Comparison of ENCODE assay signal across 43 cellular contexts in genomic region chr11:5639953-5640352, GRCh38. TPM values are rescaled to one million over a fixed set of nuclear protein-coding genes. Genes with fewer than 3 reads are reported as not detected.
"Had no signal": no experiment of that assay in that cellular context is flagged by ENCODE, and none has a peak within 500 bp of the region (broad histone marks: within the 10 kb centered on the region; RNA-seq: fewer than 3 reads in every experiment).

No MANE protein-coding gene starts in this region.

- DNase-seq: activated effector memory CD4-positive, alpha-beta T cell treated with anti-CD3 and anti-CD28 coated beads, Interleukin-2, amount 50 U/mL, for 16 hours; activated effector memory CD4-positive, alpha-beta T cell treated with Interleukin-2 at 50 U/mL for 16 hours; activated gamma-delta T cell; activated gamma-delta T cell treated with Interleukin-2 at 50 U/mL for 16 hours; activated naive CD4-positive, alpha-beta T cell; activated naive CD4-positive, alpha-beta T cell treated with anti-CD3 and anti-CD28 coated beads for 36 hours; activated naive CD4-positive, alpha-beta T cell treated with anti-CD3 and anti-CD28 coated beads, Interleukin-2, amount 10 ng/mL, durations not matched to agents 7 days and 5 days; activated naive CD4-positive, alpha-beta T cell treated with anti-CD3 and anti-CD28 coated beads, Interleukin-2, amount 50 U/mL, for 16 hours; activated naive CD4-positive, alpha-beta T cell treated with Interleukin-2 at 50 U/mL for 16 hours; activated naive CD8-positive, alpha-beta T cell treated with anti-CD3 and anti-CD28 coated beads for 36 hours; activated naive CD8-positive, alpha-beta T cell treated with anti-CD3 and anti-CD28 coated beads, Interleukin-2, amount 10 ng/mL, durations not matched to agents 7 days and 5 days; activated naive CD8-positive, alpha-beta T cell treated with anti-CD3 and anti-CD28 coated beads, Interleukin-2, amount 50 U/mL, for 24 hours; activated T-cell treated with anti-CD3 and anti-CD28 coated beads, Interleukin-2, amount 50 U/mL, for 1 hour; activated T-cell treated with anti-CD3 and anti-CD28 coated beads, Interleukin-2, amount 50 U/mL, for 24 hours; activated T-cell treated with anti-CD3 and anti-CD28 coated beads, Interleukin-2, amount 50 U/mL, for 4 hours; activated T-cell treated with anti-CD3 and anti-CD28 coated beads, Interleukin-2, amount 50 U/mL, for 48 hours; activated T-cell treated with anti-CD3 and anti-CD28 coated beads, Interleukin-2, amount 50 U/mL, for 72 hours; adrenal gland; amniotic stem cell; amygdala; anterior cingulate cortex; aorta; body of pancreas; brain microvascular endothelial cell; caudate nucleus; central memory CD4-positive, alpha-beta T cell; cerebellar nuclear complex had no signal

- FAIRE-seq: astrocyte had no signal

- H3K4me3 Mint-ChIP-seq: activated naive CD4-positive, alpha-beta T cell treated with anti-CD3 and anti-CD28 coated beads for 36 hours; activated naive CD4-positive, alpha-beta T cell treated with anti-CD3 and anti-CD28 coated beads, Interleukin-2, amount 10 ng/mL, durations not matched to agents 7 days and 5 days; activated naive CD4-positive, alpha-beta T cell treated with anti-CD3 and anti-CD28 coated beads, Interleukin-2, amount 50 U/mL, for 24 hours; activated naive CD8-positive, alpha-beta T cell; activated naive CD8-positive, alpha-beta T cell treated with anti-CD3 and anti-CD28 coated beads for 36 hours; activated naive CD8-positive, alpha-beta T cell treated with anti-CD3 and anti-CD28 coated beads, Interleukin-2, amount 10 ng/mL, durations not matched to agents 7 days and 5 days; activated naive CD8-positive, alpha-beta T cell treated with anti-CD3 and anti-CD28 coated beads, Interleukin-2, amount 50 U/mL, for 24 hours; activated T-cell treated with anti-CD3 and anti-CD28 coated beads, Interleukin-2, amount 50 U/mL, for 24 hours; activated T-cell treated with anti-CD3 and anti-CD28 coated beads, Interleukin-2, amount 50 U/mL, for 4 hours; activated T-cell treated with anti-CD3 and anti-CD28 coated beads, Interleukin-2, amount 50 U/mL, for 72 hours; activated T-helper 1 cell treated with anti-CD3 and anti-CD28 coated beads, Interleukin-12 subunit alpha, Interleukin-12 subunit beta, Interleukin-2, Interleukin-4 antibody, amounts not matched to agents 30 ng/mL and 10 ng/mL and 1 ng/mL, durations not matched to agents 14 hours and 24 hours and 36 hours; activated T-helper 17 cell treated with anti-CD3 and anti-CD28 coated beads, Interleukin-2, amount 50 U/mL, for 72 hours; brain; central memory CD8-positive, alpha-beta T cell had no signal

- H3K9me3 ChIP-seq: adrenal gland, ascending aorta, body of pancreas, breast epithelium had no signal

- H3K27ac ChIP-seq: adrenal gland, ascending aorta, body of pancreas, brain microvascular endothelial cell, breast epithelium, cardiac muscle cell had no signal

- ATAC-seq: activated naive CD4-positive, alpha-beta T cell treated with anti-CD3 and anti-CD28 coated beads, Interleukin-2, amount 50 U/mL, for 72 hours; activated naive CD8-positive, alpha-beta T cell treated with anti-CD3 and anti-CD28 coated beads, Interleukin-2, amount 50 U/mL, for 24 hours; activated T-cell treated with anti-CD3 and anti-CD28 coated beads, Interleukin-2, amount 50 U/mL, for 4 hours; activated T-cell treated with anti-CD3 and anti-CD28 coated beads, Interleukin-2, amount 50 U/mL, for 72 hours; activated T-helper 17 cell treated with anti-CD3 and anti-CD28 coated beads, Interleukin-2, amount 50 U/mL, for 72 hours; body of pancreas had no signal

- H3K9me3 Mint-ChIP-seq: activated naive CD4-positive, alpha-beta T cell treated with anti-CD3 and anti-CD28 coated beads for 36 hours; activated naive CD4-positive, alpha-beta T cell treated with anti-CD3 and anti-CD28 coated beads, Interleukin-2, amount 10 ng/mL, durations not matched to agents 7 days and 5 days; activated naive CD4-positive, alpha-beta T cell treated with anti-CD3 and anti-CD28 coated beads, Interleukin-2, amount 50 U/mL, for 24 hours; activated naive CD4-positive, alpha-beta T cell treated with anti-CD3 and anti-CD28 coated beads, Interleukin-2, amount 50 U/mL, for 72 hours; activated naive CD8-positive, alpha-beta T cell treated with anti-CD3 and anti-CD28 coated beads for 36 hours; activated naive CD8-positive, alpha-beta T cell treated with anti-CD3 and anti-CD28 coated beads, Interleukin-2, amount 10 ng/mL, durations not matched to agents 7 days and 5 days; activated naive CD8-positive, alpha-beta T cell treated with anti-CD3 and anti-CD28 coated beads, Interleukin-2, amount 50 U/mL, for 24 hours; activated T-cell treated with anti-CD3 and anti-CD28 coated beads, Interleukin-2, amount 50 U/mL, for 24 hours; activated T-cell treated with anti-CD3 and anti-CD28 coated beads, Interleukin-2, amount 50 U/mL, for 4 hours; activated T-cell treated with anti-CD3 and anti-CD28 coated beads, Interleukin-2, amount 50 U/mL, for 72 hours; activated T-helper 1 cell treated with anti-CD3 and anti-CD28 coated beads, Interleukin-12 subunit alpha, Interleukin-12 subunit beta, Interleukin-2, Interleukin-4 antibody, amounts not matched to agents 30 ng/mL and 10 ng/mL and 1 ng/mL, durations not matched to agents 14 hours and 24 hours and 36 hours; activated T-helper 17 cell treated with anti-CD3 and anti-CD28 coated beads, Interleukin-2, amount 50 U/mL, for 72 hours; activated T-helper 2 cell treated with anti-CD3 and anti-CD28 coated beads, Interferon-gamma antibody, Interleukin-2, Interleukin-4, amounts not matched to agents 10 μg/mL and 5 μg/mL and 100 μg/mL, durations not matched to agents 14 hours and 24 hours and 36 hours; central memory CD8-positive, alpha-beta T cell had no signal

- H3K27me3 Mint-ChIP-seq: activated naive CD4-positive, alpha-beta T cell treated with anti-CD3 and anti-CD28 coated beads, Interleukin-2, amount 10 ng/mL, durations not matched to agents 7 days and 5 days; activated naive CD4-positive, alpha-beta T cell treated with anti-CD3 and anti-CD28 coated beads, Interleukin-2, amount 50 U/mL, for 24 hours; activated naive CD8-positive, alpha-beta T cell; activated naive CD8-positive, alpha-beta T cell treated with anti-CD3 and anti-CD28 coated beads for 36 hours; activated naive CD8-positive, alpha-beta T cell treated with anti-CD3 and anti-CD28 coated beads, Interleukin-2, amount 10 ng/mL, durations not matched to agents 7 days and 5 days; activated naive CD8-positive, alpha-beta T cell treated with anti-CD3 and anti-CD28 coated beads, Interleukin-2, amount 50 U/mL, for 24 hours; activated T-cell treated with anti-CD3 and anti-CD28 coated beads, Interleukin-2, amount 50 U/mL, for 24 hours; activated T-helper 17 cell treated with anti-CD3 and anti-CD28 coated beads, Interleukin-2, amount 50 U/mL, for 72 hours; central memory CD8-positive, alpha-beta T cell had no signal

- H3K36me3 ChIP-seq: brain microvascular endothelial cell, cardiac muscle cell had no signal

- H3K27me3 ChIP-seq: adrenal gland, ascending aorta, body of pancreas, brain microvascular endothelial cell, breast epithelium, cardiac muscle cell had no signal

- H3K4me1 ChIP-seq: adrenal gland, ascending aorta, body of pancreas, breast epithelium had no signal

- H3K4me1 Mint-ChIP-seq: activated naive CD4-positive, alpha-beta T cell treated with anti-CD3 and anti-CD28 coated beads, Interleukin-2, amount 10 ng/mL, durations not matched to agents 7 days and 5 days; activated naive CD4-positive, alpha-beta T cell treated with anti-CD3 and anti-CD28 coated beads, Interleukin-2, amount 50 U/mL, for 24 hours; activated T-helper 17 cell treated with anti-CD3 and anti-CD28 coated beads, Interleukin-2, amount 50 U/mL, for 72 hours; brain had no signal

- H3K4me3 ChIP-seq: adrenal gland, ascending aorta, body of pancreas, breast epithelium, cardiac muscle cell had no signal

- H3K27ac Mint-ChIP-seq: activated naive CD4-positive, alpha-beta T cell treated with anti-CD3 and anti-CD28 coated beads for 36 hours; activated naive CD4-positive, alpha-beta T cell treated with anti-CD3 and anti-CD28 coated beads, Interleukin-2, amount 10 ng/mL, durations not matched to agents 7 days and 5 days; activated naive CD4-positive, alpha-beta T cell treated with anti-CD3 and anti-CD28 coated beads, Interleukin-2, amount 50 U/mL, for 24 hours; activated naive CD4-positive, alpha-beta T cell treated with anti-CD3 and anti-CD28 coated beads, Interleukin-2, amount 50 U/mL, for 72 hours; activated naive CD8-positive, alpha-beta T cell; activated naive CD8-positive, alpha-beta T cell treated with anti-CD3 and anti-CD28 coated beads for 36 hours; activated naive CD8-positive, alpha-beta T cell treated with anti-CD3 and anti-CD28 coated beads, Interleukin-2, amount 10 ng/mL, durations not matched to agents 7 days and 5 days; activated naive CD8-positive, alpha-beta T cell treated with anti-CD3 and anti-CD28 coated beads, Interleukin-2, amount 50 U/mL, for 24 hours; activated T-cell treated with anti-CD3 and anti-CD28 coated beads, Interleukin-2, amount 50 U/mL, for 24 hours; activated T-cell treated with anti-CD3 and anti-CD28 coated beads, Interleukin-2, amount 50 U/mL, for 72 hours; activated T-helper 1 cell treated with anti-CD3 and anti-CD28 coated beads, Interleukin-12 subunit alpha, Interleukin-12 subunit beta, Interleukin-2, Interleukin-4 antibody, amounts not matched to agents 30 ng/mL and 10 ng/mL and 1 ng/mL, durations not matched to agents 14 hours and 24 hours and 36 hours; activated T-helper 17 cell treated with anti-CD3 and anti-CD28 coated beads, Interleukin-2, amount 50 U/mL, for 72 hours; activated T-helper 2 cell treated with anti-CD3 and anti-CD28 coated beads, Interferon-gamma antibody, Interleukin-2, Interleukin-4, amounts not matched to agents 10 μg/mL and 5 μg/mL and 100 μg/mL, durations not matched to agents 14 hours and 24 hours and 36 hours; brain had no signal

RNA-seq across cellular contexts. Expression of gene TRIM34, which starts 15.2 kb away (rescaled TPM):
- total RNA-seq: ascending aorta had no signal

RNA-seq across cellular contexts. Expression of gene TRIM22, which starts 49.6 kb away (rescaled TPM):
- total RNA-seq: cardiac muscle cell had no signal

RNA-seq across cellular contexts. Expression of gene OR52B6, which starts 59.3 kb away (rescaled TPM):
- total RNA-seq: activated naive CD4-positive, alpha-beta T cell treated with anti-CD3 and anti-CD28 coated beads for 36 hours; activated naive CD4-positive, alpha-beta T cell treated with anti-CD3 and anti-CD28 coated beads, Interleukin-2, amount 50 U/mL, for 72 hours; activated naive CD8-positive, alpha-beta T cell treated with anti-CD3 and anti-CD28 coated beads for 36 hours; activated naive CD8-positive, alpha-beta T cell treated with anti-CD3 and anti-CD28 coated beads, Interleukin-2, amount 10 ng/mL, durations not matched to agents 7 days and 5 days; activated T-cell treated with anti-CD3 and anti-CD28 coated beads, Interleukin-2, amount 50 U/mL, for 4 hours; activated T-cell treated with anti-CD3 and anti-CD28 coated beads, Interleukin-2, amount 50 U/mL, for 72 hours; activated T-helper 1 cell treated with anti-CD3 and anti-CD28 coated beads, Interleukin-12 subunit alpha, Interleukin-12 subunit beta, Interleukin-2, Interleukin-4 antibody, amounts not matched to agents 30 ng/mL and 10 ng/mL and 1 ng/mL, durations not matched to agents 14 hours and 24 hours and 36 hours; activated T-helper 17 cell treated with anti-CD3 and anti-CD28 coated beads, Interleukin-2, amount 50 U/mL, for 72 hours; activated T-helper 2 cell treated with anti-CD3 and anti-CD28 coated beads, Interferon-gamma antibody, Interleukin-2, Interleukin-4, amounts not matched to agents 10 μg/mL and 5 μg/mL and 100 μg/mL, durations not matched to agents 14 hours and 24 hours and 36 hours; adrenal gland; aorta; ascending aorta; astrocyte; body of pancreas; breast epithelium; cardiac muscle cell; cardiac septum; cerebellum; chondrocyte had no signal
- polyA plus RNA-seq: adipose tissue, adrenal gland, aorta, cardiac muscle cell had no signal
